ENCODE assay signal across 18 cellular contexts in the genomic region with DNA sequence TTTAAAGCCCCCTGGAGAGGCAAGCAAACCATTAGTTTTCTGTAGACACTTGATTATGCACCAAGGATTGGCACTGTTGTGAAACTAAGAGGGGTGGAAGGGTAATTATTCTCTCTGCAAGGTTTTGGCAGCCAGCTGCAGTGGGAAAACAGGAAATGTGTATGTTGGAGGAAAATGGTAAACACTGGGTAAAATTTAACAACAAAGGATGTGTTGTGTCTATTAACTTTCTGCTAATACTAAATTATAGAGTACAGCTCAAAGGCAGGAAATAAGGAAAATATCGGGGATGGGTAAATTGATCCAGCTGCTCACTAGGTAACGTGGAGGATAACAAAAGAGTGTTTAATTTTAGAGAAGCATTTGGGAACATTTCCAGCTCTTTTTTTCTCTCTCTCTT. TPM values are rescaled to one million over a fixed set of nuclear protein-coding genes. Genes with fewer than 3 reads are reported as not detected.
A peak's percentile ranks its signal among the peaks of the same experiment; 100 is the strongest.
DNase-seq lines count a peak whose midpoint lies in the region; ATAC-seq, FAIRE-seq and TF ChIP-seq lines count a peak whose summit lies in the region.
"Had no signal": no experiment of that assay in that cellular context is flagged by ENCODE, and none has a peak within 500 bp of the region (broad histone marks: within the 10 kb centered on the region; RNA-seq: fewer than 3 reads in every experiment).

No MANE protein-coding gene starts in this region.

- peak overlapping the region; percentile 27 to 50 for H3K27ac ChIP-seq in breast epithelium
- H3K27ac ChIP-seq in mammary epithelial cell (ENCODE audit: insufficient read depth, low read depth, low read length), result no peak overlapping the region
- H3K27ac ChIP-seq in esophagus muscularis mucosa (replicated peaks in 1 of 4), result peak overlapping the region; percentile 11 to 50 (median 31)
- H3K27ac ChIP-seq in left lung, result no peak overlapping the region
- H3K27ac ChIP-seq: vagina had no signal

- DNase-seq in breast epithelium (ENCODE audit: low spot score in 2 of 2) (no peak), mammary epithelial cell (no peak), NCI-H69 (lab: John Stamatoyannopoulos, UW) (peak; percentile 91), esophagus muscularis mucosa (ENCODE audit: extremely low spot score) (no peak), left lung (no peak), HTR-8/SVneo (ENCODE audit: insufficient read length, low spot score) (no peak)
- DNase-seq in NK-92 treated with Interleukin-12 subunit alpha and Interleukin-12 subunit beta, amount 100 ng/mL, for 24 hours (lab: John Stamatoyannopoulos, UW), result no peak
- DNase-seq: activated naive CD8-positive, alpha-beta T cell treated with anti-CD3 and anti-CD28 coated beads, Interleukin-2, amount 10 ng/mL, durations not matched to agents 7 days and 5 days; activated T-cell treated with anti-CD3 and anti-CD28 coated beads, Interleukin-2, amount 50 U/mL, for 24 hours; caudate nucleus; effector memory CD8-positive, alpha-beta T cell; GF-D8; NCI-H2171 treated with DMSO at 0.1 percent for 48 hours had no signal

- TF ChIP-seq EP300 in esophagus muscularis mucosa (IDR thresholded peaks at IDR 0.05), result no peak

- TF ChIP-seq CTCF in breast epithelium (IDR thresholded peaks at IDR 0.05) (no peak), mammary epithelial cell (conservative IDR thresholded peaks at IDR 0.05 in 1 of 2, IDR thresholded peaks at IDR 0.05 in 1 of 2; ENCODE audit: extremely low read depth in 1 of 2, insufficient read depth in 1 of 2, low read depth in 1 of 2, low read length in 2 of 2) (no peak), esophagus muscularis mucosa (IDR thresholded peaks at IDR 0.05) (no peak), left lung (IDR thresholded peaks at IDR 0.05) (no peak)

- no TSS peak for BruUV-seq in mammary epithelial cell (replicated peaks; lab: Mats Ljungman, UMichigan)

- H3K79me2 ChIP-seq in mammary epithelial cell (ENCODE audit: insufficient read depth, low read length), result no peaks in the 10 kb centered on the region

- TF ChIP-seq POLR2A in breast epithelium (IDR thresholded peaks at IDR 0.05) (no peak), esophagus muscularis mucosa (IDR thresholded peaks at IDR 0.05; ENCODE audit: low read depth) (no peak)

- no peak overlapping the region for H3K4me2 ChIP-seq in mammary epithelial cell (ENCODE audit: insufficient read depth, low read depth, low read length)

- no peaks in the 10 kb centered on the region for H3K9me3 ChIP-seq in breast epithelium
- H3K9me3 ChIP-seq in mammary epithelial cell (replicated peaks; ENCODE audit: insufficient read depth, low read length), result no peaks in the 10 kb centered on the region
- no peaks in the 10 kb centered on the region for H3K9me3 ChIP-seq in esophagus muscularis mucosa
- no peaks in the 10 kb centered on the region for H3K9me3 ChIP-seq in left lung
- H3K9me3 ChIP-seq: vagina had no signal

- CTCF ChIA-PET in mammary epithelial cell (lab: Charles Lee; ENCODE audit: low non-redundant PET), result no interaction called here

- no peak overlapping the region for H2AFZ ChIP-seq in mammary epithelial cell (ENCODE audit: low read depth, low read length)

- dilution Hi-C loops in mammary epithelial cell (cut with HindIII; ENCODE audit: low sequenced_read_pairs), result no loop called here

- H3K4me3 ChIP-seq in breast epithelium (no peak overlapping the region), mammary epithelial cell (replicated peaks in 1 of 3; ENCODE audit: insufficient read depth in 1 of 3, low read depth in 2 of 3, low read length in 3 of 3) (no peak overlapping the region), esophagus muscularis mucosa (no peak overlapping the region), left lung (no peak overlapping the region)
- H3K4me3 ChIP-seq: vagina had no signal

- ATAC-seq in left lung, result no peak
- ATAC-seq in HG03025 (IDR thresholded peaks at IDR 0.05; ENCODE audit: low FRiP score, unreplicated experiment), result no peak
- ATAC-seq: effector memory CD8-positive, alpha-beta T cell; natural killer cell treated with Interleukin-12 subunit alpha and Interleukin-12 subunit beta and Interleukin-15 and Interleukin-18, amount 100 ng/mL, for 72 hours had no signal

- 22% methylated on average over 2 of the region's 2 CpGs for WGBS in mammary epithelial cell (ENCODE audit: low coverage, missing lambda C conversion rate)
- WGBS in esophagus muscularis mucosa, result 24% methylated on average over 2 of the region's 2 CpGs

- H3K36me3 ChIP-seq in breast epithelium (no peaks in the 10 kb centered on the region), mammary epithelial cell (ENCODE audit: insufficient read depth, low read length) (no peaks in the 10 kb centered on the region), esophagus muscularis mucosa (peaks cover 10 to 33% (median 23%) of the 10 kb centered on the region in 4 donors), left lung (peaks cover 0 to 41% of the 10 kb centered on the region in 2 donors)

- no peak for FAIRE-seq in HTR-8/SVneo (lab: Jason Lieb, UNC)
- FAIRE-seq: frontal cortex, TTC549 had no signal

- in situ Hi-C loops in mammary epithelial cell (cut with MboI; ENCODE audit: low sequenced_read_pairs in 2 of 2), result no loop called here

- intact Hi-C loops in breast epithelium (cut with DNase I; ENCODE audit: low total_unique reads), result loop anchor here (5.0 kb wide), 1 partner anchor 453 kb away; no protein-coding TSS in a partner anchor
- intact Hi-C loops in mammary epithelial cell (cut with micrococcal nuclease), result no loop called here
- intact Hi-C loops in esophagus muscularis mucosa (cut with DNase I), result no loop called here
- intact Hi-C loops in left lung (cut with DNase I), result no loop called here

- no peaks in the 10 kb centered on the region for H3K4me1 ChIP-seq in breast epithelium
- H3K4me1 ChIP-seq in mammary epithelial cell (ENCODE audit: insufficient read depth, low read length), result no peaks in the 10 kb centered on the region
- peaks cover 0 to 42% (median 23%) of the 10 kb centered on the region in 4 donors for H3K4me1 ChIP-seq in esophagus muscularis mucosa
- H3K4me1 ChIP-seq in left lung, result peaks cover 0 to 7% of the 10 kb centered on the region in 2 donors

- H4K20me1 ChIP-seq in mammary epithelial cell (ENCODE audit: insufficient read depth, low read length), result no peaks in the 10 kb centered on the region

- H3K9ac ChIP-seq in mammary epithelial cell (ENCODE audit: insufficient read depth, low read length), result no peak overlapping the region

- H3K27me3 ChIP-seq in breast epithelium (no peaks in the 10 kb centered on the region), mammary epithelial cell (ENCODE audit: insufficient read depth, low read length) (no peaks in the 10 kb centered on the region), esophagus muscularis mucosa (no peaks in the 10 kb centered on the region), left lung (no peaks in the 10 kb centered on the region)
- H3K27me3 ChIP-seq: vagina had no signal

RNA-seq across cellular contexts. Expression of gene TANGO6, which starts 41.5 kb away (rescaled TPM):
- total RNA-seq in breast epithelium, result 10 to 100 TPM; 13.4 to 26.1 (median 24.6) TPM
- 10 to 100 TPM; 18.2 to 24.5 TPM for total RNA-seq in mammary epithelial cell
- polyA plus RNA-seq in mammary epithelial cell, result 7.6 TPM
- 119 TPM for polyA minus RNA-seq in mammary epithelial cell
- total RNA-seq in esophagus muscularis mucosa, result 10 to 100 TPM; 15.7 to 21.3 (median 18.3) TPM
- 10 to 100 TPM; 17.6 to 24.1 TPM for total RNA-seq in left lung

Comparison
In these comparisons a context has a peak if more than half of its experiments do, and no peak if none do; other contexts are left out.
1. H3K27ac ChIP-seq: peak in breast epithelium (2 of 2) and esophagus muscularis mucosa (4 of 4); none in mammary epithelial cell (single experiment) and left lung (0 of 2).